ENCODE assay signal across 39 cellular contexts in the genomic region with DNA sequence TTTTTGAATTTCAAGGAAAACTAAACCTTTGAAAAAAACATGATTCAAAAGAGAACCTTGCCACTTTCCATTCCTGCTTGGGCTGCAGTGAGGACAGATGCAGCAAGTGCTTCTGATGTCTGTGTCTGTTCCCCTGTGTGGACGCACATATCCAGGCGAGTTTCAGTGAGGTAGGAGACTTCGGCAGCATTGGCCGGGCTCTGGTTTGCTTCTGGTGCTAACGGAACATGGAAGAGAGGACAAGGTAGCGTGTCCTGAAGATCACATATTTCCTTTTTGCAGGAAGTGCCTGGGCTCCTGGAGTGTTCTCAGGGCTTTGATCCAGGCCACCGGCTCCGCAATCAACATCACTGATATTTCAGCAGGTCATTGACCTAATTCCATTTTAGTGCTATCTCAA. TPM values are rescaled to one million over a fixed set of nuclear protein-coding genes. Genes with fewer than 3 reads are reported as not detected.
"Had no signal": no experiment of that assay in that cellular context is flagged by ENCODE, and none has a peak within 500 bp of the region (broad histone marks: within the 10 kb centered on the region; RNA-seq: fewer than 3 reads in every experiment).

No MANE protein-coding gene starts in this region.

- H3K4me1 ChIP-seq: ascending aorta, breast epithelium, colonic mucosa, esophagus squamous epithelium, gastroesophageal sphincter had no signal

- H3K27ac ChIP-seq: ascending aorta, breast epithelium, cardiac muscle cell, colonic mucosa, dorsolateral prefrontal cortex, esophagus squamous epithelium, gastroesophageal sphincter, WERI-Rb-1 had no signal

- ATAC-seq: activated CD4-positive, alpha-beta T cell treated with anti-CD3 and anti-CD28 coated beads for 36 hours; activated CD4-positive, CD25-positive, alpha-beta regulatory T cell treated with anti-CD3 and anti-CD28 coated beads, Interleukin-2, amount 50 U/mL, for 24 hours; activated naive CD4-positive, alpha-beta T cell treated with anti-CD3 and anti-CD28 coated beads, Interleukin-2, amount 50 U/mL, for 72 hours; activated T-cell treated with anti-CD3 and anti-CD28 coated beads, Interleukin-2, amount 50 U/mL, for 72 hours; gastroesophageal sphincter; T-cell had no signal

- H3K27me3 ChIP-seq: ascending aorta, cardiac muscle cell, colonic mucosa had no signal

- H3K9me3 ChIP-seq: ascending aorta, breast epithelium, colonic mucosa, esophagus squamous epithelium, gastroesophageal sphincter had no signal

- DNase-seq: activated B cell treated with CpG ODN at 0.5 μM for 24 hours; activated CD4-positive, alpha-beta memory T cell treated with anti-CD3 and anti-CD28 coated beads, Interleukin-2, amount 10 ng/mL, durations not matched to agents 7 days and 5 days; activated CD4-positive, alpha-beta T cell treated with anti-CD3 and anti-CD28 coated beads for 36 hours; activated CD4-positive, alpha-beta T cell treated with anti-CD3 and anti-CD28 coated beads, Interleukin-2, amount 10 ng/mL, durations not matched to agents 7 days and 5 days; activated CD4-positive, alpha-beta T cell treated with anti-CD3 and anti-CD28 coated beads, Interleukin-2, amount 50 U/mL, for 4 hours; activated CD8-positive, alpha-beta memory T cell treated with anti-CD3 and anti-CD28 coated beads, Interleukin-2, amount 50 U/mL, for 48 hours; activated gamma-delta T cell; activated naive CD4-positive, alpha-beta T cell; activated naive CD4-positive, alpha-beta T cell treated with anti-CD3 and anti-CD28 coated beads, Interleukin-2, amount 10 ng/mL, durations not matched to agents 7 days and 5 days; activated naive CD8-positive, alpha-beta T cell treated with anti-CD3 and anti-CD28 coated beads, Interleukin-2, amount 10 ng/mL, durations not matched to agents 7 days and 5 days; activated T-cell treated with anti-CD3 and anti-CD28 coated beads for 4 hours; activated T-cell treated with anti-CD3 and anti-CD28 coated beads, Interleukin-2, amount 50 U/mL, for 24 hours; activated T-cell treated with anti-CD3 and anti-CD28 coated beads, Interleukin-2, amount 50 U/mL, for 72 hours; central memory CD4-positive, alpha-beta T cell; cerebellar nuclear complex; colonic mucosa; dorsolateral prefrontal cortex; effector memory CD4-positive, alpha-beta T cell; endodermal cell; erythroblast; esophagus squamous epithelium; foreskin melanocyte; SW 1271; T-cell; T1000; WERI-Rb-1 had no signal

- H3K4me3 Mint-ChIP-seq: activated B cell treated with CpG ODN at 0.5 μM for 24 hours; activated CD4-positive, alpha-beta memory T cell treated with anti-CD3 and anti-CD28 coated beads, Interleukin-2, amount 10 ng/mL, durations not matched to agents 7 days and 5 days; activated CD4-positive, alpha-beta T cell treated with anti-CD3 and anti-CD28 coated beads for 36 hours; activated CD4-positive, alpha-beta T cell treated with anti-CD3 and anti-CD28 coated beads, Interleukin-2, amount 10 ng/mL, durations not matched to agents 7 days and 5 days; activated naive CD4-positive, alpha-beta T cell treated with anti-CD3 and anti-CD28 coated beads, Interleukin-2, amount 10 ng/mL, durations not matched to agents 7 days and 5 days; activated naive CD8-positive, alpha-beta T cell treated with anti-CD3 and anti-CD28 coated beads, Interleukin-2, amount 10 ng/mL, durations not matched to agents 7 days and 5 days; activated T-cell treated with anti-CD3 and anti-CD28 coated beads, Interleukin-2, amount 50 U/mL, for 24 hours; activated T-cell treated with anti-CD3 and anti-CD28 coated beads, Interleukin-2, amount 50 U/mL, for 72 hours; brain; dendritic cell treated with granulocyte-macrophage colony-stimulating factor and Interleukin-4, amounts not matched to agents 40 ng/mL and 50 ng/mL, for 4 days; endodermal cell; T-cell; T-helper 1 cell treated with Interleukin-12 subunit alpha and Interleukin-12 subunit beta and Interleukin-4 antibody, amounts not matched to agents 30 μg/mL and 1 μg/mL, for 36 hours; T-helper 2 cell treated with Interferon-gamma antibody and Interleukin-4, amounts not matched to agents 5 μg/mL and 100 μg/mL, for 36 hours had no signal

- H3K4me1 Mint-ChIP-seq: activated CD4-positive, alpha-beta memory T cell treated with anti-CD3 and anti-CD28 coated beads, Interleukin-2, amount 10 ng/mL, durations not matched to agents 7 days and 5 days; activated CD4-positive, alpha-beta T cell treated with anti-CD3 and anti-CD28 coated beads for 36 hours; activated CD4-positive, alpha-beta T cell treated with anti-CD3 and anti-CD28 coated beads, Interleukin-2, amount 10 ng/mL, durations not matched to agents 7 days and 5 days; activated naive CD4-positive, alpha-beta T cell treated with anti-CD3 and anti-CD28 coated beads, Interleukin-2, amount 10 ng/mL, durations not matched to agents 7 days and 5 days; activated naive CD8-positive, alpha-beta T cell treated with anti-CD3 and anti-CD28 coated beads, Interleukin-2, amount 10 ng/mL, durations not matched to agents 7 days and 5 days; brain; endodermal cell had no signal

- H3K27ac Mint-ChIP-seq: activated B cell treated with CpG ODN at 0.5 μM for 24 hours; activated CD4-positive, alpha-beta memory T cell treated with anti-CD3 and anti-CD28 coated beads, Interleukin-2, amount 10 ng/mL, durations not matched to agents 7 days and 5 days; activated CD4-positive, alpha-beta T cell treated with anti-CD3 and anti-CD28 coated beads for 36 hours; activated CD4-positive, alpha-beta T cell treated with anti-CD3 and anti-CD28 coated beads, Interleukin-2, amount 10 ng/mL, durations not matched to agents 7 days and 5 days; activated naive CD4-positive, alpha-beta T cell treated with anti-CD3 and anti-CD28 coated beads, Interleukin-2, amount 10 ng/mL, durations not matched to agents 7 days and 5 days; activated naive CD8-positive, alpha-beta T cell treated with anti-CD3 and anti-CD28 coated beads, Interleukin-2, amount 10 ng/mL, durations not matched to agents 7 days and 5 days; activated T-cell treated with anti-CD3 and anti-CD28 coated beads, Interleukin-2, amount 50 U/mL, for 24 hours; activated T-cell treated with anti-CD3 and anti-CD28 coated beads, Interleukin-2, amount 50 U/mL, for 72 hours; brain; dendritic cell treated with granulocyte-macrophage colony-stimulating factor and Interleukin-4, amounts not matched to agents 40 ng/mL and 50 ng/mL, for 4 days; endodermal cell; T-cell; T-helper 1 cell treated with Interleukin-12 subunit alpha and Interleukin-12 subunit beta and Interleukin-4 antibody, amounts not matched to agents 30 μg/mL and 1 μg/mL, for 36 hours; T-helper 2 cell treated with Interferon-gamma antibody and Interleukin-4, amounts not matched to agents 5 μg/mL and 100 μg/mL, for 36 hours had no signal

- H3K36me3 ChIP-seq: ascending aorta, breast epithelium, cardiac muscle cell, colonic mucosa, esophagus squamous epithelium, gastroesophageal sphincter, WERI-Rb-1 had no signal

- H3K4me3 ChIP-seq: ascending aorta, breast epithelium, cardiac muscle cell, colonic mucosa, dorsolateral prefrontal cortex, esophagus squamous epithelium, gastroesophageal sphincter had no signal

- H3K36me3 Mint-ChIP-seq: activated naive CD4-positive, alpha-beta T cell treated with anti-CD3 and anti-CD28 coated beads, Interleukin-2, amount 10 ng/mL, durations not matched to agents 7 days and 5 days; activated naive CD4-positive, alpha-beta T cell treated with anti-CD3 and anti-CD28 coated beads, Interleukin-2, amount 50 U/mL, for 72 hours; activated naive CD8-positive, alpha-beta T cell treated with anti-CD3 and anti-CD28 coated beads, Interleukin-2, amount 10 ng/mL, durations not matched to agents 7 days and 5 days; brain; T-cell had no signal

- H3K27me3 Mint-ChIP-seq: activated CD4-positive, alpha-beta T cell treated with anti-CD3 and anti-CD28 coated beads for 36 hours; activated T-cell treated with anti-CD3 and anti-CD28 coated beads, Interleukin-2, amount 50 U/mL, for 24 hours; T-cell had no signal

RNA-seq across cellular contexts. Expression of gene IGLL5, which starts 33.1 kb away (rescaled TPM):
- total RNA-seq: activated CD4-positive, alpha-beta memory T cell treated with anti-CD3 and anti-CD28 coated beads, Interleukin-2, amount 10 ng/mL, durations not matched to agents 7 days and 5 days; activated CD4-positive, alpha-beta T cell treated with anti-CD3 and anti-CD28 coated beads for 36 hours; activated CD4-positive, alpha-beta T cell treated with anti-CD3 and anti-CD28 coated beads, Interleukin-2, amount 10 ng/mL, durations not matched to agents 7 days and 5 days; activated naive CD4-positive, alpha-beta T cell treated with anti-CD3 and anti-CD28 coated beads, Interleukin-2, amount 50 U/mL, for 72 hours; activated naive CD8-positive, alpha-beta T cell treated with anti-CD3 and anti-CD28 coated beads, Interleukin-2, amount 10 ng/mL, durations not matched to agents 7 days and 5 days; activated T-cell treated with anti-CD3 and anti-CD28 coated beads, Interleukin-2, amount 50 U/mL, for 72 hours; cardiac muscle cell; endodermal cell; fibroblast of lung; fibroblast of villous mesenchyme; glomerular endothelial cell had no signal
- polyA plus RNA-seq: cardiac muscle cell, fibroblast of lung had no signal
